9 cellular contexts compared by ENCODE assay signal in genomic region chr9:131402738-131403492, GRCh38. TPM values are rescaled to one million over a fixed set of nuclear protein-coding genes. Genes with fewer than 3 reads are reported as not detected.
A peak's percentile ranks its signal among the peaks of the same experiment; 100 is the strongest.
DNase-seq lines count a peak whose midpoint lies in the region; ATAC-seq and TF ChIP-seq lines count a peak whose summit lies in the region.
"Had no signal": no experiment of that assay in that cellular context is flagged by ENCODE, and none has a peak within 500 bp of the region (broad histone marks: within the 10 kb centered on the region; RNA-seq: fewer than 3 reads in every experiment).

No MANE protein-coding gene starts in this region.

- peak overlapping the region in 6 of 7 donors; percentile 18 to 72 (median 53) for H3K27ac Mint-ChIP-seq in CD4-positive, alpha-beta memory T cell

- ATAC-seq in body of pancreas (peak; percentile 83), GM18907 (IDR thresholded peaks at IDR 0.05; ENCODE audit: unreplicated experiment) (no peak)

- TF ChIP-seq POLR2A in body of pancreas (IDR thresholded peaks at IDR 0.05): no peak

- H3K9me3 ChIP-seq in CD4-positive, alpha-beta memory T cell (ENCODE audit: control insufficient read depth in 1 of 2, low read length in 2 of 2): no peaks in the 10 kb centered on the region
- H3K9me3 ChIP-seq in body of pancreas (no peaks in the 10 kb centered on the region), iPS-15b (ENCODE audit: control insufficient read depth, insufficient read depth, low read length) (no peaks in the 10 kb centered on the region)

- 19% methylated on average over 12 of the region's 12 CpGs for WGBS in body of pancreas, 2 donors

- H3K27ac ChIP-seq in CD4-positive, alpha-beta memory T cell (ENCODE audit: low read depth, low read length): no peak overlapping the region
- H3K27ac ChIP-seq in body of pancreas: peak overlapping the region; percentile 29 to 79 (median 62)
- H3K27ac ChIP-seq: HL-60 had no signal

- H3K27me3 ChIP-seq in CD4-positive, alpha-beta memory T cell (ENCODE audit: insufficient read depth, low read length): no peaks in the 10 kb centered on the region
- H3K27me3 ChIP-seq in body of pancreas: no peaks in the 10 kb centered on the region
- no peaks in the 10 kb centered on the region for H3K27me3 ChIP-seq in iPS-15b (ENCODE audit: control insufficient read depth, insufficient read depth, low read length)

- POLR2A ChIA-PET in CD4-positive, alpha-beta memory T cell (lab: Charles Lee; ENCODE audit: partially characterized antibody): interaction anchor here (1.5 kb wide), 1 partner anchor 30 kb away, joined by 4 read pairs; no protein-coding TSS in a partner anchor

- CTCF ChIA-PET in CD4-positive, alpha-beta memory T cell (lab: Charles Lee; ENCODE audit: partially characterized antibody): interaction anchor here (0.7 kb wide), 1 partner anchor 68 kb away, joined by 3 read pairs; no protein-coding TSS in a partner anchor

- no peaks in the 10 kb centered on the region for H3K9me3 Mint-ChIP-seq in CD4-positive, alpha-beta memory T cell

- peaks cover 95% of the 10 kb centered on the region for H3K4me1 ChIP-seq in CD4-positive, alpha-beta memory T cell (ENCODE audit: insufficient read depth, low read length)
- H3K4me1 ChIP-seq in body of pancreas: peaks cover 94% of the 10 kb centered on the region
- H3K4me1 ChIP-seq in iPS-15b (ENCODE audit: control insufficient read depth, insufficient read depth, low read length): peaks cover 52% of the 10 kb centered on the region

- H3K4me3 Mint-ChIP-seq in CD4-positive, alpha-beta memory T cell: peak overlapping the region in 7 of 8 donors; percentile 1 to 65 (median 56)

- TF ChIP-seq CTCF in body of pancreas (IDR thresholded peaks at IDR 0.05) (no peak), retinal pigment epithelial cell (conservative IDR thresholded peaks at IDR 0.05; ENCODE audit: low read depth, low read length) (no peak)

- H3K4me1 Mint-ChIP-seq in CD4-positive, alpha-beta memory T cell: peaks cover 65 to 93% (median 80%) of the 10 kb centered on the region in 4 donors

- H3K9ac ChIP-seq in iPS-15b (ENCODE audit: low read depth, low read length): no peak overlapping the region

- H3K36me3 ChIP-seq in CD4-positive, alpha-beta memory T cell (ENCODE audit: insufficient read depth, low read length): peaks cover 6% of the 10 kb centered on the region
- H3K36me3 ChIP-seq in body of pancreas (replicated peaks in 1 of 2; ENCODE audit: insufficient read depth in 1 of 2, low read depth in 2 of 2): no peaks in the 10 kb centered on the region
- H3K36me3 ChIP-seq in iPS-15b (ENCODE audit: control insufficient read depth, insufficient read depth, low read length): peaks cover 6% of the 10 kb centered on the region

- intact Hi-C loops in CD4-positive, alpha-beta memory T cell (cut with micrococcal nuclease): no loop called here
- intact Hi-C loops in body of pancreas (cut with DNase I): no loop called here

- no peak overlapping the region for H3K4me3 ChIP-seq in CD4-positive, alpha-beta memory T cell (ENCODE audit: low read length in 2 of 2)
- H3K4me3 ChIP-seq in body of pancreas: no peak overlapping the region
- H3K4me3 ChIP-seq in iPS-15b (ENCODE audit: low read depth, low read length): peak overlapping the region; percentile 15
- H3K4me3 ChIP-seq in retinal pigment epithelial cell (ENCODE audit: low read length): peak overlapping the region; percentile 9

- no peak for DNase-seq in CD4-positive, alpha-beta memory T cell
- DNase-seq in NCI-H2029 treated with DMSO at 0.1 percent for 48 hours (lab: John Stamatoyannopoulos, UW): peak; percentile 55
- DNase-seq in body of pancreas: peak; percentile 84 to 91 (median 88)
- DNase-seq in retinal pigment epithelial cell (ENCODE audit: low read depth): no peak
- no peak for DNase-seq in activated effector memory CD4-positive, alpha-beta T cell treated with Interleukin-2 at 50 U/mL for 16 hours
- DNase-seq in stimulated activated CD4-positive, alpha-beta T cell treated with anti-CD3 and anti-CD28 coated beads, Interleukin-15, amount 100 ng/mL, for 24 hours: no peak

- no peaks in the 10 kb centered on the region for H3K27me3 Mint-ChIP-seq in CD4-positive, alpha-beta memory T cell

- H3K36me3 Mint-ChIP-seq in CD4-positive, alpha-beta memory T cell: peaks cover 0 to 9% of the 10 kb centered on the region in 2 donors

RNA-seq across cellular contexts. Expression of gene PRRC2B, which starts 9.0 kb away (rescaled TPM):
- total RNA-seq in CD4-positive, alpha-beta memory T cell: 100 to 1,000 TPM; 335 to 343 TPM
- polyA plus RNA-seq in CD4-positive, alpha-beta memory T cell: 10 to 100 TPM in 1 of 2 donors, 1 to 10 TPM in 1; 2.7 to 46.9 TPM
- total RNA-seq in body of pancreas: 100 to 1,000 TPM in 1 of 2 donors, 10 to 100 TPM in 1; 78.3 to 177 TPM

Comparison
In these comparisons a context has a peak if more than half of its experiments do, and no peak if none do; other contexts are left out.
1. DNase-seq: peak in NCI-H2029 treated with DMSO at 0.1 percent for 48 hours (single experiment) and body of pancreas (4 of 4); none in CD4-positive, alpha-beta memory T cell (0 of 5), retinal pigment epithelial cell (single experiment), activated effector memory CD4-positive, alpha-beta T cell treated with Interleukin-2 at 50 U/mL for 16 hours (single experiment) and stimulated activated CD4-positive, alpha-beta T cell treated with anti-CD3 and anti-CD28 coated beads, Interleukin-15, amount 100 ng/mL, for 24 hours (single experiment).
2. H3K4me3 ChIP-seq: peak in iPS-15b (single experiment) and retinal pigment epithelial cell (single experiment); none in CD4-positive, alpha-beta memory T cell (0 of 2) and body of pancreas (0 of 2).